In genomic region chr15:65396965-65397317, GRCh38 we compare ENCODE assay signal across 19 cellular contexts. TPM values are rescaled to one million over a fixed set of nuclear protein-coding genes. Genes with fewer than 3 reads are reported as not detected.
DNase-seq lines count a peak whose midpoint lies in the region; ATAC-seq, FAIRE-seq and TF ChIP-seq lines count a peak whose summit lies in the region.
"Had no signal": no experiment of that assay in that cellular context is flagged by ENCODE, and none has a peak within 500 bp of the region (broad histone marks: within the 10 kb centered on the region; RNA-seq: fewer than 3 reads in every experiment).

No MANE protein-coding gene starts in this region.

- H2BK5ac ChIP-seq in neuronal stem cell (ENCODE audit: low read length) = no peak overlapping the region

- no peak for FAIRE-seq in astrocyte (lab: Jason Lieb, UNC)
- FAIRE-seq: HTR-8/SVneo had no signal

- no peak overlapping the region for H2BK120ac ChIP-seq in neuronal stem cell (ENCODE audit: low read depth, low read length)

- no peak overlapping the region for H4K8ac ChIP-seq in neuronal stem cell (ENCODE audit: low read depth, low read length)

- peak; percentile 47 for DNase-seq in DMS 273 (lab: John Stamatoyannopoulos, UW; ENCODE audit: unreplicated experiment)
- DNase-seq in DMS 273 treated with DMSO at 0.1 percent for 48 hours (lab: John Stamatoyannopoulos, UW) = no peak
- no peak for DNase-seq in astrocyte (ENCODE audit: low read depth)
- no peak for DNase-seq in neuronal stem cell (ENCODE audit: low spot score)
- DNase-seq in left lung = no peak
- DNase-seq in GM13977 (ENCODE audit: low spot score) = no peak
- DNase-seq in EL = no peak
- DNase-seq: KG1, NCI-H1105, NCI-H187, NCI-H2171 treated with DMSO at 0.1 percent for 48 hours, NCI-H510A, Peyer's patch, SHP77 treated with DMSO at 0.1 percent for 48 hours had no signal

- no peak overlapping the region for H4K91ac ChIP-seq in neuronal stem cell (ENCODE audit: low read depth, low read length, poor library complexity)

- in situ Hi-C loops in GM13977 (cut with MboI; ENCODE audit: low pct_unique_long_range_greater_than_20kb, low sequenced_read_pairs, unreplicated experiment) = no loop called here

- peaks cover 15% of the 10 kb centered on the region for H3K27me3 Mint-ChIP-seq in astrocyte (ENCODE audit: low read depth, unreplicated experiment)

- no peaks in the 10 kb centered on the region for H3K36me3 ChIP-seq in astrocyte (ENCODE audit: insufficient read depth, low read length)
- H3K36me3 ChIP-seq in iPS-15b (ENCODE audit: control insufficient read depth, insufficient read depth, low read length) = no peaks in the 10 kb centered on the region
- peaks cover 9 to 78% of the 10 kb centered on the region in 2 donors for H3K36me3 ChIP-seq in neuronal stem cell (replicated peaks in 1 of 2; ENCODE audit: control insufficient read depth in 2 of 2, insufficient read depth in 2 of 2, low read length in 2 of 2)
- H3K36me3 ChIP-seq in left lung = no peaks in the 10 kb centered on the region
- H3K36me3 ChIP-seq: BLaER1, Peyer's patch had no signal

- no peak overlapping the region for H3K4ac ChIP-seq in neuronal stem cell (ENCODE audit: low read length)

- H2AFZ ChIP-seq in astrocyte (ENCODE audit: low read depth, low read length) (no peak overlapping the region), neuronal stem cell (ENCODE audit: low read length) (no peak overlapping the region)

- H3K79me2 ChIP-seq in astrocyte (ENCODE audit: insufficient read depth, low read length) = no peaks in the 10 kb centered on the region

- peaks cover 13% of the 10 kb centered on the region for H4K20me1 ChIP-seq in astrocyte (ENCODE audit: insufficient read depth, low read length)
- H4K20me1 ChIP-seq: BLaER1 had no signal

- peak overlapping the region; percentile 41 for H3K4me2 ChIP-seq in astrocyte (ENCODE audit: low read length)
- peak overlapping the region; percentile 59 for H3K4me2 ChIP-seq in neuronal stem cell (ENCODE audit: insufficient read depth, low read length, poor library complexity, severe bottlenecking)
- H3K4me2 ChIP-seq: BLaER1 had no signal

- H2BK12ac ChIP-seq in neuronal stem cell (ENCODE audit: low read length) = no peak overlapping the region

- H3K14ac ChIP-seq in neuronal stem cell (ENCODE audit: low read length) = no peak overlapping the region

- H3K27ac ChIP-seq in astrocyte (ENCODE audit: low read depth, low read length) (no peak overlapping the region), neuronal stem cell (replicated peaks; ENCODE audit: low read length) (no peak overlapping the region), left lung (no peak overlapping the region)
- H3K27ac ChIP-seq: 22Rv1, BLaER1, Peyer's patch had no signal

- ATAC-seq in left lung = no peak

- peak overlapping the region; percentile 20 for H3K18ac ChIP-seq in neuronal stem cell (ENCODE audit: low read length)

- no peaks in the 10 kb centered on the region for H3K9me3 ChIP-seq in astrocyte (ENCODE audit: insufficient read depth, low read depth, low read length)
- H3K9me3 ChIP-seq in iPS-15b (ENCODE audit: control insufficient read depth, insufficient read depth, low read length) = no peaks in the 10 kb centered on the region
- H3K9me3 ChIP-seq in neuronal stem cell (replicated peaks in 1 of 2; ENCODE audit: control insufficient read depth in 2 of 2, insufficient read depth in 1 of 2, low read depth in 1 of 2, low read length in 2 of 2) = no peaks in the 10 kb centered on the region
- H3K9me3 ChIP-seq in left lung = no peaks in the 10 kb centered on the region
- H3K9me3 ChIP-seq: BLaER1, Peyer's patch had no signal

- peaks cover 13% of the 10 kb centered on the region for H3K27me3 ChIP-seq in astrocyte (ENCODE audit: insufficient read depth, low read length)
- H3K27me3 ChIP-seq in iPS-15b (ENCODE audit: control insufficient read depth, insufficient read depth, low read length) = peaks cover 41% of the 10 kb centered on the region
- H3K27me3 ChIP-seq in neuronal stem cell (ENCODE audit: control insufficient read depth in 3 of 3, insufficient read depth in 3 of 3, low read depth in 1 of 3, low read length in 3 of 3) = peaks cover 0 to 25% (median 6%) of the 10 kb centered on the region in 3 experiments
- H3K27me3 ChIP-seq in left lung = peaks cover 37 to 84% of the 10 kb centered on the region in 2 donors

- no peak overlapping the region for H3K4me3 ChIP-seq in astrocyte (ENCODE audit: insufficient read depth, low read depth, low read length)
- peak overlapping the region; percentile 48 for H3K4me3 ChIP-seq in iPS-15b (ENCODE audit: low read depth, low read length)
- no peak overlapping the region for H3K4me3 ChIP-seq in neuronal stem cell (ENCODE audit: low read length in 2 of 2)
- H3K4me3 ChIP-seq in left lung = no peak overlapping the region
- H3K4me3 ChIP-seq: BLaER1, Peyer's patch had no signal

- no peak for TF ChIP-seq CTCF in astrocyte (IDR thresholded peaks at IDR 0.05; ENCODE audit: insufficient read depth, low read depth, low read length)
- no peak for TF ChIP-seq CTCF in left lung (IDR thresholded peaks at IDR 0.05)
- TF ChIP-seq CTCF in GM13977 (IDR thresholded peaks at IDR 0.05; ENCODE audit: extremely low read depth, insufficient read depth, missing control alignments) = no peak

- H3K79me1 ChIP-seq in neuronal stem cell (ENCODE audit: low read depth, low read length) = no peaks in the 10 kb centered on the region

- H3K9ac ChIP-seq in astrocyte (ENCODE audit: low read length) = no peak overlapping the region
- H3K9ac ChIP-seq in iPS-15b (ENCODE audit: low read depth, low read length) = no peak overlapping the region
- no peak overlapping the region for H3K9ac ChIP-seq in neuronal stem cell (ENCODE audit: low read depth, low read length, poor library complexity)
- H3K9ac ChIP-seq: BLaER1 had no signal

- H3K23ac ChIP-seq in neuronal stem cell (ENCODE audit: low read depth, low read length, poor library complexity) = peak overlapping the region; percentile 28

- peaks cover 22% of the 10 kb centered on the region for H3K36me3 Mint-ChIP-seq in astrocyte (ENCODE audit: low read depth, unreplicated experiment)

- no peak overlapping the region for H2BK15ac ChIP-seq in neuronal stem cell (ENCODE audit: low read length)

- H3K4me1 ChIP-seq in astrocyte (ENCODE audit: insufficient read depth, low read length) (peaks cover 5% of the 10 kb centered on the region), iPS-15b (ENCODE audit: control insufficient read depth, insufficient read depth, low read length) (peaks cover 5% of the 10 kb centered on the region), neuronal stem cell (ENCODE audit: control insufficient read depth in 2 of 2, insufficient read depth in 1 of 2, low read depth in 1 of 2, low read length in 2 of 2) (peaks cover 11 to 14% of the 10 kb centered on the region in 2 donors), left lung (peaks cover 4 to 13% of the 10 kb centered on the region in 2 donors)

- no peak overlapping the region for H3K4me3 Mint-ChIP-seq in astrocyte (ENCODE audit: unreplicated experiment)

- H3K9me3 Mint-ChIP-seq in astrocyte (ENCODE audit: unreplicated experiment) = no peaks in the 10 kb centered on the region

- intact Hi-C loops in left lung (cut with DNase I) = no loop called here

- H3K4me1 Mint-ChIP-seq in astrocyte (ENCODE audit: low read depth, unreplicated experiment) = peaks cover 15% of the 10 kb centered on the region

- peak overlapping the region; percentile 4 for H2AK5ac ChIP-seq in neuronal stem cell (ENCODE audit: low read depth, low read length)

- no CpG with 5 or more reads among the region's 10 CpGs for WGBS in neuronal stem cell (ENCODE audit: extremely low coverage in 2 of 2, insufficient read length in 2 of 2, insufficient replicate concordance in 1 of 2), 2 donors

- H3K27ac Mint-ChIP-seq in astrocyte (ENCODE audit: unreplicated experiment) = no peak overlapping the region

RNA-seq across cellular contexts. Expression of gene IGDCC3, which starts 19.1 kb away (rescaled TPM):
- total RNA-seq in astrocyte = 8.4 and 11.0 TPM in 2 replicates
- polyA plus RNA-seq in neuronal stem cell (2013, experiment 1 of 2) = 69.2 TPM
- polyA plus RNA-seq in neuronal stem cell (2013, experiment 2 of 2) = 70.9 TPM
- under 1 TPM in 1 of 2 donors, not detected in 1; 0.20 TPM for total RNA-seq in left lung
- total RNA-seq: M059J, Peyer's patch had no signal

RNA-seq across cellular contexts. Expression of gene IGDCC4, which starts 25.8 kb away (rescaled TPM):
- total RNA-seq in astrocyte (28.1 and 30.7 TPM in 2 replicates), left lung (1 to 10 TPM; 1.9 to 5.4 TPM)
- 17.1 TPM for polyA plus RNA-seq in neuronal stem cell (2013, experiment 1 of 2)
- polyA plus RNA-seq in neuronal stem cell (2013, experiment 2 of 2) = 17.4 TPM
